ENCODE assay signal across 1 cellular context in the genomic region with DNA sequence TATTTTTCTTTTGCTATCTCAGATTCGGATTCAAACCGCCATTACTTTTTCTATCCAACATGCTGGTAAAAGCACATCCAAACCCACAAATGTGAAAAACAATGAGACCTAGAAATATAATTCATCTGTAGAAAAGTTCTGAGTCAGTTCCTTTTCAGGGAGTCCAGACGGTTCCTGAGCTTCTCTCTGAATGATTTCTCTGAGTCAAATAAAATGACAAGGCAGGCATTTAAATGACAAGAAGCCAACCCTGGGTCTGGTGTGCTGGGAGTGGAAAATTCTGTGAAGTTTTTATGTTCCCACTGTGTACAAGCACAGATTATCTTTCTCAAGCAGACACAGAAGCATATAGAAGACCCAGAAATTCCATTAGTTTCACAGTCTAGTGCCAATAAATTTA.
TF ChIP-seq lines count a peak whose summit lies in the region.

No MANE protein-coding gene starts in this region.

TF ChIP-seq in endothelial cell of umbilical vein, 7 proteins besides CTCF, POLR2A, EP300 and RAD21:
- TF ChIP-seq EZH2 (IDR thresholded peaks at IDR 0.05; ENCODE audit: borderline replicate concordance, low read depth, low read length, severe bottlenecking): no peak
- TF ChIP-seq GATA2 (IDR thresholded peaks at IDR 0.05; ENCODE audit: insufficient read depth, insufficient read length, low read depth, low read length): no peak
- TF ChIP-seq MYC (IDR thresholded peaks at IDR 0.05; ENCODE audit: low read depth, low read length): no peak
- TF ChIP-seq JUN (IDR thresholded peaks at IDR 0.05; ENCODE audit: borderline replicate concordance, insufficient read depth, insufficient read length, low read depth): no peak
- TF ChIP-seq POLR2AphosphoS5 (IDR thresholded peaks at IDR 0.05; ENCODE audit: insufficient read depth, low read depth, low read length): no peak
- no peak for TF ChIP-seq MAX (IDR thresholded peaks at IDR 0.05; ENCODE audit: insufficient read depth, insufficient read length)
- no peak for TF ChIP-seq FOS (IDR thresholded peaks at IDR 0.05; ENCODE audit: borderline replicate concordance, insufficient read depth, low read length)
